In genomic region chr7:131581241-131582157, GRCh38 we compare ENCODE assay signal across 1 cellular context.
TF ChIP-seq lines count a peak whose summit lies in the region.

No MANE protein-coding gene starts in this region.

TF ChIP-seq in SK-N-SH, 30 proteins besides CTCF, POLR2A, EP300 and RAD21 (continued from another document):
- TF ChIP-seq ZBTB33 (IDR thresholded peaks at IDR 0.05; ENCODE audit: borderline replicate concordance, low read depth) (no peak), FOXM1 (IDR thresholded peaks at IDR 0.05; ENCODE audit: low read depth) (no peak), MEF2A (IDR thresholded peaks at IDR 0.05; ENCODE audit: borderline replicate concordance, low read depth) (no peak), MXI1 (IDR thresholded peaks at IDR 0.05; ENCODE audit: low read depth, low read length) (no peak)
TF ChIP-seq in SK-N-SH: peak in this region for 0.
